8 cellular contexts compared by ENCODE assay signal in the genomic region with DNA sequence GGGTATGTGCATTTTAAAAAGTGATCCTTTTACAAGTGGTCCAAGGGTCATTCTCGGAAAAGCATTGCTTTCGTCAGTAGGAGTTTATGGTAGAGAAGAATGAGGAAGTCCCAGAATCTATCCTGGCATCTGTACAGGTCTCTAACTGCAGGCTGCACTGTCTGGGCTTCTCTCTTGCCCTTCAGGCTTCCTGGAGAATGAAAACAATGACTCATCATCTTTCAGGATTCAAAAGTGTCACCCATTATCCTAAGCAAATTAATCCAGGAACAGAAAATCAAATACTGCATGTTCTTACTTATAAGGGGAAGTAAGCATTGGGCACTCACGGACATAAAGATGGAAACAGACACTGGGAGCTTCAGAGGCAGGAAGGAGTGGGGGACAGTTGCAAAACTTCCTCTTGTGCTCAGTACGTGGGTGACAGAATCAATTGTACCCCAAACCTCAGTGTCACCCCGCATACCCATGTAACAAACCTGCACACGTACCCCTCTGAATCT.
DNase-seq lines count a peak whose midpoint lies in the region; ATAC-seq and TF ChIP-seq lines count a peak whose summit lies in the region.

No MANE protein-coding gene starts in this region.

- POLR2A ChIA-PET in HCT116 (lab: Charles Lee) = interaction anchor here (0.6 kb wide), 1 partner anchor 710 kb away, joined by 3 read pairs; no protein-coding TSS in a partner anchor

- H3K4me3 ChIP-seq in HCT116 (replicated peaks in 1 of 2; ENCODE audit: low read depth in 1 of 2, low read length in 2 of 2) (peak overlapping the region in 1 of 2 experiments; percentile 45; a peak in 2 of 4 replicates), smooth muscle cell (no peak overlapping the region)

- no peak overlapping the region for H2AFZ ChIP-seq in HCT116 (ENCODE audit: low read depth, low read length, poor library complexity, severe bottlenecking)
- H2AFZ ChIP-seq in smooth muscle cell (ENCODE audit: low read depth) = no peak overlapping the region

- H3K9ac ChIP-seq in HCT116 (ENCODE audit: low read length) (peak overlapping the region; percentile 38), smooth muscle cell (ENCODE audit: low read depth) (no peak overlapping the region)

- no peak for TF ChIP-seq RAD21 in HCT116 (IDR thresholded peaks at IDR 0.05; ENCODE audit: low read depth)

- BruUV-seq in HCT116 (replicated peaks; lab: Mats Ljungman, UMichigan) = no TSS peak

- no peaks in the 10 kb centered on the region for H3K9me3 ChIP-seq in HCT116 (ENCODE audit: control insufficient read depth in 1 of 2, insufficient read depth in 1 of 2, low read depth in 1 of 2, low read length in 2 of 2)
- no peaks in the 10 kb centered on the region for H3K9me3 ChIP-seq in smooth muscle cell (replicated peaks; ENCODE audit: low read depth)

- CTCF ChIA-PET in HCT116 (lab: Charles Lee) = no interaction called here

- H3K27me3 ChIP-seq in HCT116 (ENCODE audit: insufficient read depth, low read length) (no peaks in the 10 kb centered on the region), smooth muscle cell (ENCODE audit: low read depth) (no peaks in the 10 kb centered on the region)

- peak overlapping the region; percentile 78 for H3K4me2 ChIP-seq in HCT116 (ENCODE audit: low read length)
- peak overlapping the region; percentile 39 for H3K4me2 ChIP-seq in smooth muscle cell

- H3K79me2 ChIP-seq in HCT116 (ENCODE audit: insufficient read depth, low read length) (no peaks in the 10 kb centered on the region), smooth muscle cell (ENCODE audit: low read depth) (peaks cover 54% of the 10 kb centered on the region)

- RAD21 ChIA-PET in HCT116 (lab: Charles Lee; ENCODE audit: low non-redundant PET in 1 of 2, low total read pairs in 2 of 2, uncharacterized antibody in 2 of 2, unreplicated experiment in 2 of 2) = no interaction called here

- H4K20me1 ChIP-seq in HCT116 (ENCODE audit: insufficient read depth) = no peaks in the 10 kb centered on the region
- peaks cover 13% of the 10 kb centered on the region for H4K20me1 ChIP-seq in smooth muscle cell (ENCODE audit: low read depth)

- WGBS in smooth muscle cell (ENCODE audit: low lambda C conversion rate) = 81% methylated on average over 6 of the region's 6 CpGs

- H3F3A ChIP-seq in smooth muscle cell (ENCODE audit: low read depth) = peaks cover 16% of the 10 kb centered on the region

- H3K27ac ChIP-seq in HCT116 (ENCODE audit: low read depth, low read length) (peak overlapping the region; percentile 87), smooth muscle cell (ENCODE audit: low read depth) (peak overlapping the region; percentile 43)

- peak; percentile 63 for ATAC-seq in HCT116
- no peak for ATAC-seq in HG02610 (IDR thresholded peaks at IDR 0.05; ENCODE audit: unreplicated experiment)

- TF ChIP-seq CTCF in HCT116 (IDR thresholded peaks at IDR 0.05 in 2 of 3, conservative IDR thresholded peaks at IDR 0.05 in 1 of 3; ENCODE audit: borderline replicate concordance in 1 of 3, insufficient read depth in 1 of 3, low read depth in 2 of 3, low read length in 2 of 3) (no peak), smooth muscle cell (IDR thresholded peaks at IDR 0.05; ENCODE audit: borderline replicate concordance, insufficient read depth, poor library complexity, severe bottlenecking) (no peak)

- H3K9me2 ChIP-seq in HCT116 (ENCODE audit: insufficient read depth) = no peaks in the 10 kb centered on the region

- H3K36me3 ChIP-seq in HCT116 (ENCODE audit: control insufficient read depth in 1 of 2, insufficient read depth in 2 of 2, low read length in 2 of 2) = no peaks in the 10 kb centered on the region
- peaks cover 4% of the 10 kb centered on the region for H3K36me3 ChIP-seq in smooth muscle cell (ENCODE audit: low read depth)

- TF ChIP-seq POLR2A in HCT116 (IDR thresholded peaks at IDR 0.05; ENCODE audit: borderline replicate concordance, extremely low read depth, insufficient read depth, insufficient read length) = no peak

- peak; percentile 83 for DNase-seq in HCT116 (ENCODE audit: low read depth, low spot score)
- DNase-seq in SKM-1 treated with dmso at 0.1 percent for 144 hours (lab: John Stamatoyannopoulos, UW; ENCODE audit: unreplicated experiment) = peak; percentile 96
- DNase-seq in glomerular visceral epithelial cell (ENCODE audit: extremely low spot score) = peak; percentile 81
- DNase-seq in smooth muscle cell (lab: John Stamatoyannopoulos, UW; ENCODE audit: unreplicated experiment) = no peak
- no peak for DNase-seq in T-helper 2 cell
- no peak for DNase-seq in NCI-H187 (lab: John Stamatoyannopoulos, UW)
- DNase-seq in NCI-H2081 treated with DMSO at 0.1 percent for 48 hours (lab: John Stamatoyannopoulos, UW) = no peak

- intact Hi-C loops in HCT116 (cut with micrococcal nuclease) = loop anchor here (10.0 kb wide), 1 partner anchor 129 kb away; no protein-coding TSS in a partner anchor

- H3K4me1 ChIP-seq in HCT116 (ENCODE audit: control insufficient read depth in 1 of 2, insufficient read depth in 2 of 2, low read length in 2 of 2) = peaks cover 59 to 72% of the 10 kb centered on the region in 2 experiments
- H3K4me1 ChIP-seq in smooth muscle cell (ENCODE audit: low read depth) = peaks cover 12% of the 10 kb centered on the region

TF ChIP-seq in HCT116, 20 proteins besides CTCF, POLR2A, EP300 and RAD21:
- TF ChIP-seq, protein P1, sequence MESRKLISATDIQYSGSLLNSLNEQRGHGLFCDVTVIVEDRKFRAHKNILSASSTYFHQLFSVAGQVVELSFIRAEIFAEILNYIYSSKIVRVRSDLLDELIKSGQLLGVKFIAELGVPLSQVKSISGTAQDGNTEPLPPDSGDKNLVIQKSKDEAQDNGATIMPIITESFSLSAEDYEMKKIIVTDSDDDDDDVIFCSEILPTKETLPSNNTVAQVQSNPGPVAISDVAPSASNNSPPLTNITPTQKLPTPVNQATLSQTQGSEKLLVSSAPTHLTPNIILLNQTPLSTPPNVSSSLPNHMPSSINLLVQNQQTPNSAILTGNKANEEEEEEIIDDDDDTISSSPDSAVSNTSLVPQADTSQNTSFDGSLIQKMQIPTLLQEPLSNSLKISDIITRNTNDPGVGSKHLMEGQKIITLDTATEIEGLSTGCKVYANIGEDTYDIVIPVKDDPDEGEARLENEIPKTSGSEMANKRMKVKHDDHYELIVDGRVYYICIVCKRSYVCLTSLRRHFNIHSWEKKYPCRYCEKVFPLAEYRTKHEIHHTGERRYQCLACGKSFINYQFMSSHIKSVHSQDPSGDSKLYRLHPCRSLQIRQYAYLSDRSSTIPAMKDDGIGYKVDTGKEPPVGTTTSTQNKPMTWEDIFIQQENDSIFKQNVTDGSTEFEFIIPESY (IDR thresholded peaks at IDR 0.05; ENCODE audit: extremely low read depth, insufficient replicate concordance, low read length) = peak; percentile 42
- TF ChIP-seq POLR2AphosphoS5 (IDR thresholded peaks at IDR 0.05; ENCODE audit: low read depth, low read length) (peak; percentile 47; the same call in 1 of the 2 replicates), YY1 (IDR thresholded peaks at IDR 0.05; ENCODE audit: extremely low read depth, insufficient replicate concordance, low read depth, low read length) (peak; percentile 20), TCF7L2 (IDR thresholded peaks at IDR 0.05; ENCODE audit: borderline replicate concordance, extremely low read depth, insufficient read depth, insufficient read length) (peak; percentile 15), EGR1 (IDR thresholded peaks at IDR 0.05; ENCODE audit: low read depth) (no peak), EZH2phosphoT487 (IDR thresholded peaks at IDR 0.05; ENCODE audit: borderline replicate concordance) (no peak), ELF1 (IDR thresholded peaks at IDR 0.05; ENCODE audit: borderline replicate concordance, low read depth) (no peak), FOSL1 (IDR thresholded peaks at IDR 0.05; ENCODE audit: low read depth) (no peak)
- TF ChIP-seq, protein P2, sequence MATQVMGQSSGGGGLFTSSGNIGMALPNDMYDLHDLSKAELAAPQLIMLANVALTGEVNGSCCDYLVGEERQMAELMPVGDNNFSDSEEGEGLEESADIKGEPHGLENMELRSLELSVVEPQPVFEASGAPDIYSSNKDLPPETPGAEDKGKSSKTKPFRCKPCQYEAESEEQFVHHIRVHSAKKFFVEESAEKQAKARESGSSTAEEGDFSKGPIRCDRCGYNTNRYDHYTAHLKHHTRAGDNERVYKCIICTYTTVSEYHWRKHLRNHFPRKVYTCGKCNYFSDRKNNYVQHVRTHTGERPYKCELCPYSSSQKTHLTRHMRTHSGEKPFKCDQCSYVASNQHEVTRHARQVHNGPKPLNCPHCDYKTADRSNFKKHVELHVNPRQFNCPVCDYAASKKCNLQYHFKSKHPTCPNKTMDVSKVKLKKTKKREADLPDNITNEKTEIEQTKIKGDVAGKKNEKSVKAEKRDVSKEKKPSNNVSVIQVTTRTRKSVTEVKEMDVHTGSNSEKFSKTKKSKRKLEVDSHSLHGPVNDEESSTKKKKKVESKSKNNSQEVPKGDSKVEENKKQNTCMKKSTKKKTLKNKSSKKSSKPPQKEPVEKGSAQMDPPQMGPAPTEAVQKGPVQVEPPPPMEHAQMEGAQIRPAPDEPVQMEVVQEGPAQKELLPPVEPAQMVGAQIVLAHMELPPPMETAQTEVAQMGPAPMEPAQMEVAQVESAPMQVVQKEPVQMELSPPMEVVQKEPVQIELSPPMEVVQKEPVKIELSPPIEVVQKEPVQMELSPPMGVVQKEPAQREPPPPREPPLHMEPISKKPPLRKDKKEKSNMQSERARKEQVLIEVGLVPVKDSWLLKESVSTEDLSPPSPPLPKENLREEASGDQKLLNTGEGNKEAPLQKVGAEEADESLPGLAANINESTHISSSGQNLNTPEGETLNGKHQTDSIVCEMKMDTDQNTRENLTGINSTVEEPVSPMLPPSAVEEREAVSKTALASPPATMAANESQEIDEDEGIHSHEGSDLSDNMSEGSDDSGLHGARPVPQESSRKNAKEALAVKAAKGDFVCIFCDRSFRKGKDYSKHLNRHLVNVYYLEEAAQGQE (IDR thresholded peaks at IDR 0.05; ENCODE audit: low read depth) = no peak
- TF ChIP-seq, protein P3, sequence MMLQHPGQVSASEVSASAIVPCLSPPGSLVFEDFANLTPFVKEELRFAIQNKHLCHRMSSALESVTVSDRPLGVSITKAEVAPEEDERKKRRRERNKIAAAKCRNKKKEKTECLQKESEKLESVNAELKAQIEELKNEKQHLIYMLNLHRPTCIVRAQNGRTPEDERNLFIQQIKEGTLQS (IDR thresholded peaks at IDR 0.05) = no peak

Comparison
In these comparisons a context has a peak if more than half of its experiments do, and no peak if none do; other contexts are left out.
1. DNase-seq: peak in HCT116 (single experiment), SKM-1 treated with dmso at 0.1 percent for 144 hours (single experiment) and glomerular visceral epithelial cell (single experiment); none in smooth muscle cell (single experiment), T-helper 2 cell (0 of 5), NCI-H187 (0 of 2) and NCI-H2081 treated with DMSO at 0.1 percent for 48 hours (single experiment).